ENCODE assay signal across 20 cellular contexts in genomic region chr20:31527266-31527665, GRCh38. TPM values are rescaled to one million over a fixed set of nuclear protein-coding genes. Genes with fewer than 3 reads are reported as not detected.
DNase-seq lines count a peak whose midpoint lies in the region; ATAC-seq and TF ChIP-seq lines count a peak whose summit lies in the region.
"Had no signal": no experiment of that assay in that cellular context is flagged by ENCODE, and none has a peak within 500 bp of the region (broad histone marks: within the 10 kb centered on the region; RNA-seq: fewer than 3 reads in every experiment).

No MANE protein-coding gene starts in this region.

- H3K79me2 ChIP-seq in GM23338 (replicated peaks; ENCODE audit: insufficient read depth) = peaks cover 75% of the 10 kb centered on the region

- no peak overlapping the region for H3K4me2 ChIP-seq in GM23338
- H3K4me2 ChIP-seq: A549, BLaER1 had no signal

- no peak overlapping the region for H3K4me3 Mint-ChIP-seq in GM23338
- no peak overlapping the region for H3K4me3 Mint-ChIP-seq in central memory CD8-positive, alpha-beta T cell
- H3K4me3 Mint-ChIP-seq in glutamatergic neuron (ENCODE audit: unreplicated experiment) = peak overlapping the region; percentile 7
- H3K4me3 Mint-ChIP-seq: CD14-positive monocyte; CD4-positive, alpha-beta memory T cell had no signal

- TF ChIP-seq CTCF in GM23338 (conservative IDR thresholded peaks at IDR 0.05; ENCODE audit: low read depth in 2 of 2) (no peak), HEK293 (tag by site-specific recombination; IDR thresholded peaks at IDR 0.05) (no peak), glutamatergic neuron (IDR thresholded peaks at IDR 0.05; ENCODE audit: partially characterized antibody, unreplicated experiment) (no peak)

- DNase-seq in GM23338 (ENCODE audit: low spot score) (peak; percentile 37), glutamatergic neuron (peak; percentile 70), NCI-H128 (lab: John Stamatoyannopoulos, UW; ENCODE audit: unreplicated experiment) (no peak), A172 (ENCODE audit: low spot score) (no peak), NCI-H446 (lab: John Stamatoyannopoulos, UW) (no peak), hepatic stellate cell (ENCODE audit: low spot score) (no peak)
- DNase-seq in central memory CD8-positive, alpha-beta T cell (ENCODE audit: low spot score in 2 of 2) = no peak
- DNase-seq: CD4-positive, alpha-beta memory T cell; DMS153; DMS79; GDM1; GOT3 had no signal

- H3K4me3 ChIP-seq in GM23338 (no peak overlapping the region), HEK293 (ENCODE audit: low read depth, low read length) (no peak overlapping the region)
- H3K4me3 ChIP-seq: A549, BLaER1, HAP-1 had no signal

- H3K27me3 ChIP-seq in GM23338 (ENCODE audit: insufficient read depth) = no peaks in the 10 kb centered on the region
- H3K27me3 ChIP-seq: BLaER1 had no signal

- H3K27ac ChIP-seq in GM23338 (ENCODE audit: low read depth) (peak overlapping the region; percentile 66; the same call in 1 of the 2 replicates), HEK293 (ENCODE audit: extremely low read depth, low read depth, low read length) (no peak overlapping the region)
- H3K27ac ChIP-seq: A549, BLaER1, HL-60 had no signal

- peaks cover 67% of the 10 kb centered on the region for H3K36me3 Mint-ChIP-seq in GM23338 (ENCODE audit: low read depth)
- H3K36me3 Mint-ChIP-seq in central memory CD8-positive, alpha-beta T cell (ENCODE audit: insufficient read depth) = peaks cover 56% of the 10 kb centered on the region
- H3K36me3 Mint-ChIP-seq in glutamatergic neuron (ENCODE audit: unreplicated experiment) = peaks cover 5% of the 10 kb centered on the region

- no peaks in the 10 kb centered on the region for H3K4me1 ChIP-seq in GM23338 (ENCODE audit: insufficient read depth)
- H3K4me1 ChIP-seq in HEK293 (ENCODE audit: control insufficient read depth, insufficient read depth, low read length) = no peaks in the 10 kb centered on the region

- H3K27me3 Mint-ChIP-seq in GM23338 (ENCODE audit: insufficient read depth, low read depth, poor library complexity) (peaks cover 4% of the 10 kb centered on the region), glutamatergic neuron (ENCODE audit: unreplicated experiment) (peaks cover 3% of the 10 kb centered on the region)
- H3K27me3 Mint-ChIP-seq in central memory CD8-positive, alpha-beta T cell = no peaks in the 10 kb centered on the region
- H3K27me3 Mint-ChIP-seq: CD4-positive, alpha-beta memory T cell had no signal

- H3K27ac Mint-ChIP-seq in GM23338 (no peak overlapping the region), glutamatergic neuron (ENCODE audit: unreplicated experiment) (peak overlapping the region; percentile 31)
- peak overlapping the region; percentile 49 for H3K27ac Mint-ChIP-seq in central memory CD8-positive, alpha-beta T cell (ENCODE audit: low read depth)

- H3K4me1 Mint-ChIP-seq in GM23338 = no peaks in the 10 kb centered on the region
- H3K4me1 Mint-ChIP-seq in central memory CD8-positive, alpha-beta T cell = peaks cover 14% of the 10 kb centered on the region
- peaks cover 9% of the 10 kb centered on the region for H3K4me1 Mint-ChIP-seq in glutamatergic neuron (ENCODE audit: low read depth, unreplicated experiment)

- H3K9me2 ChIP-seq in GM23338 (ENCODE audit: insufficient read depth) = no peaks in the 10 kb centered on the region

- no peak overlapping the region for H2AFZ ChIP-seq in GM23338

- peaks cover 47% of the 10 kb centered on the region for H3F3A ChIP-seq in GM23338 (replicated peaks; ENCODE audit: low read depth)

- peaks cover 72% of the 10 kb centered on the region for H3K36me3 ChIP-seq in GM23338 (ENCODE audit: insufficient read depth)
- peaks cover 48 to 78% of the 10 kb centered on the region in 2 experiments for H3K36me3 ChIP-seq in HEK293 (ENCODE audit: control insufficient read depth in 2 of 2, insufficient read depth in 1 of 2, low read length in 2 of 2)

- H4K20me1 ChIP-seq in GM23338 (replicated peaks; ENCODE audit: insufficient read depth) = peaks cover 78% of the 10 kb centered on the region

- CTCF ChIA-PET in HEK293 (lab: Yijun Ruan, JAX) = interaction anchor here (0.5 to 0.6 kb wide), 2 partner anchors 8 to 243 kb away, joined by 3 to 4 read pairs; no protein-coding TSS in a partner anchor

- POLR2A ChIA-PET in HEK293 (lab: Yijun Ruan, JAX) = no interaction called here

- H3K9me3 ChIP-seq in HEK293 (ENCODE audit: control insufficient read depth, insufficient read depth, low read depth, low read length) = no peaks in the 10 kb centered on the region
- H3K9me3 ChIP-seq: A549, BLaER1, HAP-1 had no signal

- H3K9me3 Mint-ChIP-seq in GM23338 (no peaks in the 10 kb centered on the region), glutamatergic neuron (ENCODE audit: unreplicated experiment) (peaks cover 3% of the 10 kb centered on the region)
- H3K9me3 Mint-ChIP-seq in central memory CD8-positive, alpha-beta T cell = no peaks in the 10 kb centered on the region
- H3K9me3 Mint-ChIP-seq: CD14-positive monocyte; CD4-positive, alpha-beta memory T cell had no signal

- ATAC-seq in GM23338 = peak; percentile 59
- no peak for ATAC-seq in central memory CD8-positive, alpha-beta T cell (replicated peaks; ENCODE audit: extremely low read depth, poor library complexity, severe bottlenecking)
- ATAC-seq: A549 had no signal

TF ChIP-seq in GM23338, 12 proteins besides CTCF, POLR2A, EP300 and RAD21 (continues in another document):
- no peak for TF ChIP-seq STAT1 (IDR thresholded peaks at IDR 0.05; ENCODE audit: unreplicated experiment)
- TF ChIP-seq JUNB (IDR thresholded peaks at IDR 0.05; ENCODE audit: unreplicated experiment) = no peak
- TF ChIP-seq CREB1 (CRISPR knock-in tag; IDR thresholded peaks at IDR 0.05; ENCODE audit: low read depth) = no peak
- TF ChIP-seq ZNF114 (CRISPR knock-in tag; IDR thresholded peaks at IDR 0.05) = no peak
- TF ChIP-seq EZH2 (IDR thresholded peaks at IDR 0.05; ENCODE audit: low read depth, unreplicated experiment) = no peak

TF ChIP-seq in HEK293, 187 proteins besides CTCF, POLR2A, EP300 and RAD21:
- TF ChIP-seq ZNF16 (tag by site-specific recombination; IDR thresholded peaks at IDR 0.05; ENCODE audit: low read depth) (no peak), SCRT2 (tag by site-specific recombination; IDR thresholded peaks at IDR 0.05) (peak; percentile 20; the same call in 1 of the 2 replicates), ZBTB21 (tag by site-specific recombination; IDR thresholded peaks at IDR 0.05) (no peak)
TF ChIP-seq in HEK293: peak in this region for 1.

RNA-seq across cellular contexts. Expression of gene HM13, which starts 13.0 kb away (rescaled TPM):
- 103 and 126 TPM in 2 replicates for total RNA-seq in GM23338 (2014; rRNA removed; shearing (Covaris generic))
- 147 and 150 TPM in 2 replicates for polyA plus RNA-seq in GM23338 (2016; fragmentation: Nextera tagmentation; extraction: Ambion mirVana)
- total RNA-seq in glutamatergic neuron (ENCODE audit: unreplicated experiment) = 320 TPM
- total RNA-seq in A172 (2014; rRNA removed; shearing (Covaris generic)) = 58.2 and 67.9 TPM in 2 replicates

RNA-seq across cellular contexts. Expression of gene REM1, which starts 52.2 kb away (rescaled TPM):
- total RNA-seq in GM23338 (2014; rRNA removed; shearing (Covaris generic)) = 0.28 TPM in 1 of 2 replicates, not detected in the other
- not detected in 2 replicates for polyA plus RNA-seq in GM23338 (2016; fragmentation: Nextera tagmentation; extraction: Ambion mirVana)
- 2.8 TPM for total RNA-seq in glutamatergic neuron (ENCODE audit: unreplicated experiment)
- not detected in 2 replicates for total RNA-seq in A172 (2014; rRNA removed; shearing (Covaris generic))
- total RNA-seq: CD4-positive, alpha-beta memory T cell; Daoy; HT1080 had no signal
- polyA plus RNA-seq: A549; CD14-positive monocyte; CD4-positive, alpha-beta memory T cell had no signal

RNA-seq across cellular contexts. Expression of gene DEFB124, which starts 52.3 kb away (rescaled TPM):
- total RNA-seq in GM23338 (2014; rRNA removed; shearing (Covaris generic)) = 0.52 TPM in 1 of 2 replicates, not detected in the other
- not detected in 2 replicates for polyA plus RNA-seq in GM23338 (2016; fragmentation: Nextera tagmentation; extraction: Ambion mirVana)
- total RNA-seq in glutamatergic neuron (ENCODE audit: unreplicated experiment) = not detected
- not detected in 2 replicates for total RNA-seq in A172 (2014; rRNA removed; shearing (Covaris generic))
- total RNA-seq: CD4-positive, alpha-beta memory T cell; Daoy; HT1080 had no signal
- polyA plus RNA-seq: CD14-positive monocyte; CD4-positive, alpha-beta memory T cell had no signal

Comparison
In these comparisons a context has a peak if more than half of its experiments do, and no peak if none do; other contexts are left out.
1. DNase-seq: peak in GM23338 (single experiment) and glutamatergic neuron (single experiment); none in central memory CD8-positive, alpha-beta T cell (0 of 2), NCI-H128 (single experiment), A172 (single experiment), NCI-H446 (0 of 2) and hepatic stellate cell (single experiment).